ENCODE assay signal across 36 cellular contexts in genomic region chr17:35138218-35138617, GRCh38. TPM values are rescaled to one million over a fixed set of nuclear protein-coding genes. Genes with fewer than 3 reads are reported as not detected.
"Had no signal": no experiment of that assay in that cellular context is flagged by ENCODE, and none has a peak within 500 bp of the region (broad histone marks: within the 10 kb centered on the region; RNA-seq: fewer than 3 reads in every experiment).

No MANE protein-coding gene starts in this region.

- FAIRE-seq: astrocyte had no signal

- H3K27me3 ChIP-seq: adrenal gland, body of pancreas, breast epithelium, Peyer's patch had no signal

- DNase-seq: activated B cell treated with CpG ODN at 0.5 μM for 24 hours; activated CD4-positive, alpha-beta memory T cell treated with anti-CD3 and anti-CD28 coated beads for 36 hours; activated CD4-positive, alpha-beta T cell treated with anti-CD3 and anti-CD28 coated beads for 4 hours; activated CD4-positive, alpha-beta T cell treated with anti-CD3 and anti-CD28 coated beads, Interleukin-2, amount 50 U/mL, for 1 hour; activated CD4-positive, CD25-positive, alpha-beta regulatory T cell treated with anti-CD3 and anti-CD28 coated beads, Interleukin-2, amount 50 U/mL, for 72 hours; activated CD8-positive, alpha-beta memory T cell treated with anti-CD3 and anti-CD28 coated beads, Interleukin-2, amount 50 U/mL, for 4 hours; activated effector memory CD4-positive, alpha-beta T cell treated with anti-CD3 and anti-CD28 coated beads, Interleukin-2, amount 50 U/mL, for 16 hours; activated naive CD4-positive, alpha-beta T cell; activated naive CD8-positive, alpha-beta T cell treated with anti-CD3 and anti-CD28 coated beads, Interleukin-2, amount 10 ng/mL, durations not matched to agents 7 days and 5 days; activated T-cell treated with anti-CD3 and anti-CD28 coated beads, Interleukin-2, amount 50 U/mL, for 72 hours; adrenal gland; body of pancreas; cerebellar nuclear complex; NCI-H1105; NCI-H1417 treated with DMSO at 0.1 percent for 48 hours; NCI-H187 treated with DMSO at 0.1 percent for 48 hours; NCI-H2081; NCI-H345; NCI-H524 treated with DMSO at 0.1 percent for 48 hours; NK-92 treated with Interleukin-12 subunit alpha and Interleukin-12 subunit beta, amount 100 ng/mL, for 24 hours; PC-3; Peyer's patch; RPMI8226; SIG-M5; T-cell; T-helper 2 cell; T-helper 9 cell had no signal

- H3K27ac Mint-ChIP-seq: activated B cell treated with CpG ODN at 0.5 μM for 24 hours; activated CD4-positive, alpha-beta memory T cell treated with anti-CD3 and anti-CD28 coated beads for 36 hours; activated naive CD8-positive, alpha-beta T cell treated with anti-CD3 and anti-CD28 coated beads, Interleukin-2, amount 10 ng/mL, durations not matched to agents 7 days and 5 days; activated T-cell treated with anti-CD3 and anti-CD28 coated beads, Interleukin-2, amount 50 U/mL, for 72 hours; activated T-helper 17 cell treated with anti-CD3 and anti-CD28 coated beads, Interleukin-2, amount 50 U/mL, for 72 hours; T-cell had no signal

- H3K27me3 Mint-ChIP-seq: activated B cell treated with CpG ODN at 0.5 μM for 24 hours; activated CD4-positive, alpha-beta memory T cell treated with anti-CD3 and anti-CD28 coated beads for 36 hours; activated naive CD8-positive, alpha-beta T cell treated with anti-CD3 and anti-CD28 coated beads, Interleukin-2, amount 10 ng/mL, durations not matched to agents 7 days and 5 days; activated T-helper 17 cell treated with anti-CD3 and anti-CD28 coated beads, Interleukin-2, amount 50 U/mL, for 72 hours; T-cell had no signal

- ATAC-seq: activated T-cell treated with anti-CD3 and anti-CD28 coated beads, Interleukin-2, amount 50 U/mL, for 72 hours; activated T-helper 17 cell treated with anti-CD3 and anti-CD28 coated beads, Interleukin-2, amount 50 U/mL, for 72 hours; body of pancreas; PC-3; SK-N-SH treated with all-trans-retinoic acid at 6 μM for 48 hours; T-cell had no signal

- H3K4me1 Mint-ChIP-seq: activated T-helper 17 cell treated with anti-CD3 and anti-CD28 coated beads, Interleukin-2, amount 50 U/mL, for 72 hours had no signal

- H3K4me3 ChIP-seq: adrenal gland, body of pancreas, breast epithelium, Peyer's patch had no signal

- H3K9me3 ChIP-seq: adrenal gland, body of pancreas, breast epithelium, Peyer's patch had no signal

- H3K27ac ChIP-seq: adrenal gland, body of pancreas, breast epithelium, Peyer's patch, VCaP had no signal

- H3K4me3 Mint-ChIP-seq: activated B cell treated with CpG ODN at 0.5 μM for 24 hours; activated CD4-positive, alpha-beta memory T cell treated with anti-CD3 and anti-CD28 coated beads for 36 hours; activated naive CD8-positive, alpha-beta T cell treated with anti-CD3 and anti-CD28 coated beads, Interleukin-2, amount 10 ng/mL, durations not matched to agents 7 days and 5 days; activated T-cell treated with anti-CD3 and anti-CD28 coated beads, Interleukin-2, amount 50 U/mL, for 72 hours; activated T-helper 17 cell treated with anti-CD3 and anti-CD28 coated beads, Interleukin-2, amount 50 U/mL, for 72 hours had no signal

- H3K9me3 Mint-ChIP-seq: activated B cell treated with CpG ODN at 0.5 μM for 24 hours; activated CD4-positive, alpha-beta memory T cell treated with anti-CD3 and anti-CD28 coated beads for 36 hours; activated naive CD8-positive, alpha-beta T cell treated with anti-CD3 and anti-CD28 coated beads, Interleukin-2, amount 10 ng/mL, durations not matched to agents 7 days and 5 days; activated T-cell treated with anti-CD3 and anti-CD28 coated beads, Interleukin-2, amount 50 U/mL, for 72 hours; activated T-helper 17 cell treated with anti-CD3 and anti-CD28 coated beads, Interleukin-2, amount 50 U/mL, for 72 hours; T-cell had no signal

RNA-seq across cellular contexts. Expression of gene UNC45B, which starts 9.4 kb away (rescaled TPM):
- total RNA-seq: activated B cell treated with CpG ODN at 0.5 μM for 24 hours; activated T-helper 17 cell treated with anti-CD3 and anti-CD28 coated beads, Interleukin-2, amount 50 U/mL, for 72 hours; body of pancreas; breast epithelium; PC-3; Peyer's patch; SK-MEL-5 had no signal

RNA-seq across cellular contexts. Expression of gene FNDC8, which starts 16.8 kb away (rescaled TPM):
- total RNA-seq: activated B cell treated with CpG ODN at 0.5 μM for 24 hours; activated CD4-positive, alpha-beta memory T cell treated with anti-CD3 and anti-CD28 coated beads for 36 hours; activated naive CD8-positive, alpha-beta T cell treated with anti-CD3 and anti-CD28 coated beads, Interleukin-2, amount 10 ng/mL, durations not matched to agents 7 days and 5 days; activated T-cell treated with anti-CD3 and anti-CD28 coated beads, Interleukin-2, amount 50 U/mL, for 72 hours; activated T-helper 17 cell treated with anti-CD3 and anti-CD28 coated beads, Interleukin-2, amount 50 U/mL, for 72 hours; adrenal gland; astrocyte; body of pancreas; breast epithelium; cardiac septum; M059J; NCI-H460; PC-3; Peyer's patch; SK-MEL-5; T-cell had no signal
- polyA plus RNA-seq: adrenal gland had no signal

RNA-seq across cellular contexts. Expression of gene SLC35G3, which starts 56.0 kb away (rescaled TPM):
- total RNA-seq: activated CD4-positive, alpha-beta memory T cell treated with anti-CD3 and anti-CD28 coated beads for 36 hours; activated naive CD8-positive, alpha-beta T cell treated with anti-CD3 and anti-CD28 coated beads, Interleukin-2, amount 10 ng/mL, durations not matched to agents 7 days and 5 days; activated T-cell treated with anti-CD3 and anti-CD28 coated beads, Interleukin-2, amount 50 U/mL, for 72 hours; activated T-helper 17 cell treated with anti-CD3 and anti-CD28 coated beads, Interleukin-2, amount 50 U/mL, for 72 hours; adrenal gland; astrocyte; body of pancreas; breast epithelium; cardiac septum; M059J; NCI-H460; PC-3; Peyer's patch; SK-MEL-5; T-cell had no signal
- polyA plus RNA-seq: adrenal gland had no signal
